ENCODE assay signal across 21 cellular contexts in genomic region chrX:39442332-39442731, GRCh38.
A peak's percentile ranks its signal among the peaks of the same experiment; 100 is the strongest.
DNase-seq lines count a peak whose midpoint lies in the region; ATAC-seq, FAIRE-seq and TF ChIP-seq lines count a peak whose summit lies in the region.
"Had no signal": no experiment of that assay in that cellular context is flagged by ENCODE, and none has a peak within 500 bp of the region (broad histone marks: within the 10 kb centered on the region; RNA-seq: fewer than 3 reads in every experiment).

No MANE protein-coding gene starts in this region.

- 26% methylated on average over 1 of the region's 1 CpG for WGBS in SK-N-SH (ENCODE audit: low lambda C conversion rate)
- WGBS in tibial nerve, 2 donors = 56 to 86% methylated on average over 1 of the region's 1 CpG

- H4K20me1 ChIP-seq in Loucy (ENCODE audit: insufficient read depth, low read length, poor library complexity, severe bottlenecking) (no peaks in the 10 kb centered on the region), SK-N-SH (ENCODE audit: insufficient read depth) (no peaks in the 10 kb centered on the region)

- CTCF ChIA-PET in SK-N-SH (lab: Yijun Ruan, JAX) = no interaction called here

- no peak for TF ChIP-seq POLR2A in tibial nerve (IDR thresholded peaks at IDR 0.05)

- H3K27me3 ChIP-seq in Loucy (ENCODE audit: insufficient read depth, low read length, poor library complexity, severe bottlenecking) = no peaks in the 10 kb centered on the region
- no peaks in the 10 kb centered on the region; the same call in 1 of the 2 replicates for H3K27me3 ChIP-seq in SK-N-SH (ENCODE audit: insufficient read depth)
- no peaks in the 10 kb centered on the region for H3K27me3 ChIP-seq in tibial nerve
- H3K27me3 ChIP-seq: body of pancreas, left lung had no signal

- no peak overlapping the region for H3K9ac ChIP-seq in Loucy (ENCODE audit: low read depth, low read length, poor library complexity, severe bottlenecking)
- no peak overlapping the region for H3K9ac ChIP-seq in SK-N-SH

- DNase-seq in GM18507 (ENCODE audit: extremely low spot score, insufficient read length, low read depth) (no peak), myocyte (ENCODE audit: low read depth) (peak; percentile 3), SK-N-SH (no peak), tibial nerve (ENCODE audit: low spot score in 2 of 2) (no peak)
- no peak for DNase-seq in stimulated activated CD4-positive, alpha-beta T cell treated with anti-CD3 and anti-CD28 coated beads, Interleukin-2, amount 100 ng/mL, for 48 hours
- DNase-seq: activated CD4-positive, alpha-beta T cell treated with anti-CD3 and anti-CD28 coated beads, Interleukin-2, amount 50 U/mL, for 48 hours; body of pancreas; C1 segment of cervical spinal cord; left lung; midbrain; NCI-H1105 treated with DMSO at 0.1 percent for 48 hours; NCI-H2107; NCI-H524; stimulated activated CD4-positive, alpha-beta T cell treated with anti-CD3 and anti-CD28 coated beads, Interleukin-4, amount 100 ng/mL, for 1 hour had no signal

- peak; percentile 76 for FAIRE-seq in GM18507 (lab: Jason Lieb, UNC)
- FAIRE-seq: colon had no signal

- H3F3A ChIP-seq in Loucy (ENCODE audit: low read depth) (no peaks in the 10 kb centered on the region), SK-N-SH (replicated peaks; ENCODE audit: insufficient read depth) (no peaks in the 10 kb centered on the region)

- TF ChIP-seq CTCF in Loucy (conservative IDR thresholded peaks at IDR 0.05; ENCODE audit: low read length) (no peak), SK-N-SH (IDR thresholded peaks at IDR 0.05) (no peak), tibial nerve (IDR thresholded peaks at IDR 0.05) (no peak)

- H2AFZ ChIP-seq in Loucy (ENCODE audit: low read length) (no peak overlapping the region), SK-N-SH (ENCODE audit: low read depth) (no peak overlapping the region)

- H3K4me3 ChIP-seq in Loucy (ENCODE audit: low read length, poor library complexity, severe bottlenecking) (no peak overlapping the region), SK-N-SH (ENCODE audit: low read depth in 2 of 2, low read length in 1 of 2) (no peak overlapping the region), tibial nerve (no peak overlapping the region)
- H3K4me3 ChIP-seq: body of pancreas, left lung, skin epidermis had no signal

- POLR2A ChIA-PET in SK-N-SH (lab: Yijun Ruan, JAX) = no interaction called here

- H3K9me2 ChIP-seq in Loucy (replicated peaks; ENCODE audit: low read depth, low read length) = no peaks in the 10 kb centered on the region
- H3K9me2 ChIP-seq in SK-N-SH = no peaks in the 10 kb centered on the region

- H3K36me3 ChIP-seq in Loucy (ENCODE audit: insufficient read depth, low read length) = no peaks in the 10 kb centered on the region
- no peaks in the 10 kb centered on the region for H3K36me3 ChIP-seq in SK-N-SH (replicated peaks in 1 of 2; ENCODE audit: control insufficient read depth in 1 of 2, insufficient read depth in 2 of 2, low read length in 1 of 2)
- no peaks in the 10 kb centered on the region for H3K36me3 ChIP-seq in tibial nerve
- H3K36me3 ChIP-seq: left lung had no signal

- H3K4me2 ChIP-seq in Loucy (ENCODE audit: low read depth, low read length, poor library complexity, severe bottlenecking) = peak overlapping the region; percentile 32
- no peak overlapping the region for H3K4me2 ChIP-seq in SK-N-SH

- H3K27ac ChIP-seq in SK-N-SH (ENCODE audit: low read depth in 2 of 2, low read length in 1 of 2) = no peak overlapping the region
- no peak overlapping the region for H3K27ac ChIP-seq in tibial nerve
- H3K27ac ChIP-seq: body of pancreas, left lung, skin epidermis had no signal

- TF ChIP-seq EP300 in SK-N-SH (IDR thresholded peaks at IDR 0.05; ENCODE audit: borderline replicate concordance in 1 of 2, low read depth in 1 of 2, low read length in 1 of 2) (no peak), tibial nerve (IDR thresholded peaks at IDR 0.05) (no peak)

- TF ChIP-seq RAD21 in SK-N-SH (IDR thresholded peaks at IDR 0.05; ENCODE audit: low read length) = no peak

- peaks cover 32% of the 10 kb centered on the region for H3K4me1 ChIP-seq in Loucy (ENCODE audit: insufficient read depth, low read length, poor library complexity, severe bottlenecking)
- H3K4me1 ChIP-seq in SK-N-SH (ENCODE audit: control insufficient read depth in 1 of 2, insufficient read depth in 2 of 2, low read depth in 1 of 2, low read length in 1 of 2) = no peaks in the 10 kb centered on the region; a peak in 1 of 4 replicates
- H3K4me1 ChIP-seq in tibial nerve = no peaks in the 10 kb centered on the region
- H3K4me1 ChIP-seq: body of pancreas, left lung had no signal

- ATAC-seq in GM21723 (IDR thresholded peaks at IDR 0.05; ENCODE audit: unreplicated experiment) (peak; percentile 41), GM21526 (IDR thresholded peaks at IDR 0.05; ENCODE audit: low FRiP score, unreplicated experiment) (no peak)
- ATAC-seq: activated naive CD4-positive, alpha-beta T cell treated with anti-CD3 and anti-CD28 coated beads, Interleukin-2, amount 50 U/mL, for 72 hours; body of pancreas; HCT116; left lung had no signal

- H3K9me3 ChIP-seq in Loucy (ENCODE audit: insufficient read depth, low read depth, low read length) = no peaks in the 10 kb centered on the region
- no peaks in the 10 kb centered on the region for H3K9me3 ChIP-seq in SK-N-SH
- peaks cover 0 to 2% (median 0%) of the 10 kb centered on the region in 4 donors for H3K9me3 ChIP-seq in tibial nerve
- H3K9me3 ChIP-seq: body of pancreas, left lung had no signal

- no peaks in the 10 kb centered on the region for H3K79me2 ChIP-seq in Loucy (ENCODE audit: insufficient read depth, low read length)
- no peaks in the 10 kb centered on the region for H3K79me2 ChIP-seq in SK-N-SH (ENCODE audit: insufficient read depth)

TF ChIP-seq in SK-N-SH, 30 proteins besides CTCF, POLR2A, EP300 and RAD21:
- TF ChIP-seq TEAD4 (IDR thresholded peaks at IDR 0.05; ENCODE audit: borderline replicate concordance, insufficient read depth) (no peak), IRF3 (IDR thresholded peaks at IDR 0.05; ENCODE audit: low read depth, low read length) (no peak), USF1 (IDR thresholded peaks at IDR 0.05; ENCODE audit: borderline replicate concordance, low read depth) (no peak), RFX5 (IDR thresholded peaks at IDR 0.05; ENCODE audit: low read length) (no peak), ELF1 (IDR thresholded peaks at IDR 0.05) (no peak), RXRA (IDR thresholded peaks at IDR 0.05; ENCODE audit: borderline replicate concordance, low read depth) (no peak), GABPA (IDR thresholded peaks at IDR 0.05; ENCODE audit: low read depth) (no peak), GATA2 (CRISPR knock-in tag; IDR thresholded peaks at IDR 0.05) (no peak)
TF ChIP-seq in SK-N-SH: peak in this region for 0.
